In genomic region chr2:200308001-200308400, GRCh38 we compare ENCODE assay signal across 9 cellular contexts. TPM values are rescaled to one million over a fixed set of nuclear protein-coding genes. Genes with fewer than 3 reads are reported as not detected.
DNase-seq lines count a peak whose midpoint lies in the region; ATAC-seq and TF ChIP-seq lines count a peak whose summit lies in the region.
"Had no signal": no experiment of that assay in that cellular context is flagged by ENCODE, and none has a peak within 500 bp of the region (broad histone marks: within the 10 kb centered on the region; RNA-seq: fewer than 3 reads in every experiment).

No MANE protein-coding gene starts in this region.

- H3K4me1 ChIP-seq in GM23338 (ENCODE audit: insufficient read depth) (peaks cover 51% of the 10 kb centered on the region), sigmoid colon (peaks cover 0 to 59% (median 41%) of the 10 kb centered on the region in 4 donors)

- H3K79me2 ChIP-seq in GM23338 (replicated peaks; ENCODE audit: insufficient read depth) = peaks cover 79% of the 10 kb centered on the region

- H3K27ac ChIP-seq in GM23338 (ENCODE audit: low read depth) = peak overlapping the region; percentile 53; the same call in 1 of the 2 replicates
- peak overlapping the region; percentile 92 to 95 (median 93) for H3K27ac ChIP-seq in sigmoid colon

- intact Hi-C loops in sigmoid colon (cut with DNase I) = loop anchor here (5.0 kb wide), 5 partner anchors 39 to 326 kb away; no protein-coding TSS in a partner anchor

- no peak for TF ChIP-seq POLR2A in sigmoid colon (IDR thresholded peaks at IDR 0.05)

- H3K9me3 ChIP-seq in sigmoid colon = no peaks in the 10 kb centered on the region

- no peak for ATAC-seq in GM23338
- peak; percentile 7 for ATAC-seq in SK-N-SH treated with all-trans-retinoic acid at 6 μM for 48 hours
- ATAC-seq in left lobe of liver = no peak
- ATAC-seq in GM19452 (IDR thresholded peaks at IDR 0.05; ENCODE audit: unreplicated experiment) = no peak

- H3K4me2 ChIP-seq in GM23338 = peak overlapping the region; percentile 79

- H3K4me1 Mint-ChIP-seq in GM23338 = peaks cover 62% of the 10 kb centered on the region

- H3K27me3 ChIP-seq in GM23338 (ENCODE audit: insufficient read depth) = no peaks in the 10 kb centered on the region
- no peaks in the 10 kb centered on the region for H3K27me3 ChIP-seq in sigmoid colon

- no peak overlapping the region for H2AFZ ChIP-seq in GM23338

- peak overlapping the region; percentile 84 for H3K4me3 ChIP-seq in GM23338
- peak overlapping the region; percentile 77 to 98 (median 90) for H3K4me3 ChIP-seq in sigmoid colon

- no peak for TF ChIP-seq CTCF in GM23338 (conservative IDR thresholded peaks at IDR 0.05; ENCODE audit: low read depth in 2 of 2)
- no peak for TF ChIP-seq CTCF in sigmoid colon (IDR thresholded peaks at IDR 0.05)

- H4K20me1 ChIP-seq in GM23338 (replicated peaks; ENCODE audit: insufficient read depth) = no peaks in the 10 kb centered on the region

- no peaks in the 10 kb centered on the region for H3K9me3 Mint-ChIP-seq in GM23338

- H3K27me3 Mint-ChIP-seq in GM23338 (ENCODE audit: insufficient read depth, low read depth, poor library complexity) = peaks cover 13% of the 10 kb centered on the region

- H3K9me2 ChIP-seq in GM23338 (ENCODE audit: insufficient read depth) = no peaks in the 10 kb centered on the region

- peak overlapping the region; percentile 85 for H3K4me3 Mint-ChIP-seq in GM23338

- DNase-seq in GM23338 (ENCODE audit: low spot score) (no peak), fibroblast of peridontal ligament (ENCODE audit: extremely low read depth) (peak; percentile 79), sigmoid colon (no peak), CD1c-positive myeloid dendritic cell (ENCODE audit: extremely low spot score) (no peak), left lobe of liver (ENCODE audit: low spot score) (no peak)
- DNase-seq in stimulated activated CD4-positive, alpha-beta T cell treated with anti-CD3 and anti-CD28 coated beads, Interleukin-2, amount 100 ng/mL, for 24 hours = no peak
- DNase-seq: NCI-H1105 treated with DMSO at 0.1 percent for 48 hours had no signal

- H3F3A ChIP-seq in GM23338 (replicated peaks; ENCODE audit: low read depth) = no peaks in the 10 kb centered on the region

- H3K36me3 ChIP-seq in GM23338 (ENCODE audit: insufficient read depth) (no peaks in the 10 kb centered on the region), sigmoid colon (no peaks in the 10 kb centered on the region)

- WGBS in sigmoid colon, 2 donors = 12 to 27% methylated on average over 6 of the region's 6 CpGs

- peak overlapping the region; percentile 72 for H3K27ac Mint-ChIP-seq in GM23338

- peaks cover 4% of the 10 kb centered on the region; the same call in 1 of the 3 replicates for H3K36me3 Mint-ChIP-seq in GM23338 (ENCODE audit: low read depth)

- no peak for TF ChIP-seq EP300 in sigmoid colon (IDR thresholded peaks at IDR 0.05)

TF ChIP-seq in GM23338, 12 proteins besides CTCF, POLR2A, EP300 and RAD21 (continues in another document):
- TF ChIP-seq REST (IDR thresholded peaks at IDR 0.05; ENCODE audit: unreplicated experiment) = no peak

TF ChIP-seq in SK-N-SH treated with all-trans-retinoic acid at 6 μM for 48 hours, 23 proteins besides CTCF, POLR2A, EP300 and RAD21:
- TF ChIP-seq BACH2 (CRISPR knock-in tag; IDR thresholded peaks at IDR 0.05; ENCODE audit: borderline replicate concordance) (no peak), ZFP3 (CRISPR knock-in tag; IDR thresholded peaks at IDR 0.05) (no peak), OSR1 (CRISPR knock-in tag; IDR thresholded peaks at IDR 0.05) (no peak), POU6F1 (CRISPR knock-in tag; IDR thresholded peaks at IDR 0.05; ENCODE audit: borderline replicate concordance, low read depth) (no peak), ZNF8 (CRISPR knock-in tag; IDR thresholded peaks at IDR 0.05) (no peak), ZNF565 (CRISPR knock-in tag; conservative IDR thresholded peaks at IDR 0.05; ENCODE audit: low read depth) (no peak), CREB5 (CRISPR knock-in tag; IDR thresholded peaks at IDR 0.05; ENCODE audit: low read depth) (no peak), TOX (CRISPR knock-in tag; IDR thresholded peaks at IDR 0.05; ENCODE audit: borderline replicate concordance) (no peak), ESRRG (CRISPR knock-in tag; IDR thresholded peaks at IDR 0.05) (no peak)

RNA-seq across cellular contexts. Expression of gene SPATS2L, which starts 1.5 kb away (rescaled TPM):
- total RNA-seq in GM23338 (2014; rRNA removed; shearing (Covaris generic)) = 118 and 146 TPM in 2 replicates
- polyA plus RNA-seq in GM23338 (2016; fragmentation: Nextera tagmentation; extraction: Ambion mirVana) (154 and 263 TPM in 2 replicates), sigmoid colon (100 to 1,000 TPM; 103 to 305 (median 167) TPM)
- total RNA-seq in sigmoid colon (100 to 1,000 TPM in 2 of 4 donors, 10 to 100 TPM in 2; 63.5 to 153 (median 89.0) TPM), left lobe of liver (66.8 TPM)
